In the genomic region with DNA sequence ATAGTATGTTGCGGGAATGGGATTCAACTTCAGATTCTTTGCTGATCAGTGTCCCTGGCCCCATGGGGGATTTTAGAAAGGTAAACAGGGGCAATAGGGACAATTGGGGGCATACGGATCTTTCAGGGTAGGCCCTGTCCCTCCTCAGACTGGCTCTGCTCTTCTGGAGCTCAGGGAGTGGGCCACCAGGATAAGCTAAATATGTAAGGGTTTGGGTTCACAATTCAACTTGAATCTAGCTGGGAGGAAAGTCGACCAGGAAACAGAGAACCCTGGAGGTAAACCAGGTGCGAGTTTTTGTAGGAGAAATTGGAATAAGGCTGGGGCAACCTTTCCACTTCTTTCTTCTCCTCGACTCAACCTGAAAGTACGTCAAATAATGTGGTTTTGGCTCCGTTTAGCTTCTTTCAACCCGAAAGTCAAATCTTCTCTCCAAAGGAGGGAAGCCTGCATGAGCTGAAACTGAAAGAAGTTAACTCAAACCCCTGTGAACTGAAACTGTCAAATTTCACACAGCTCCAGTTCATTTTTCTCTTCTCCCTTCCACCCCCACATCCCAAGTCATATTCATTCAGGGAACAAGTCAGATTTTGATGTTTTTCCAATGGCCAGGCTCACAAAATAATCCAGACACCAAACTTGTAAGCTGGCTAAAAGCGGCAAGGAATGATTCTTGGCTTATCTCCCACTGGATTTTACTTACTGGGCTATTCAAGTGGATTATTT, we compare ENCODE assay signal across 11 cellular contexts.
DNase-seq lines count a peak whose midpoint lies in the region; ATAC-seq and TF ChIP-seq lines count a peak whose summit lies in the region.
"Had no signal": no experiment of that assay in that cellular context is flagged by ENCODE, and none has a peak within 500 bp of the region (broad histone marks: within the 10 kb centered on the region; RNA-seq: fewer than 3 reads in every experiment).

No MANE protein-coding gene starts in this region.

- 58 to 70% methylated on average over 8 to 9 of the region's 9 CpGs for WGBS in transverse colon (ENCODE audit: low coverage in 1 of 2), 2 donors

- TF ChIP-seq EP300 in transverse colon (IDR thresholded peaks at IDR 0.05; ENCODE audit: low read depth) = no peak

- TF ChIP-seq CTCF in foreskin fibroblast (IDR thresholded peaks at IDR 0.05; ENCODE audit: low read depth, low read length) (no peak), transverse colon (IDR thresholded peaks at IDR 0.05) (no peak)

- H3K27ac ChIP-seq in transverse colon = no peak overlapping the region

- no peaks in the 10 kb centered on the region for H3K9me3 ChIP-seq in transverse colon

- H3K27ac Mint-ChIP-seq in activated naive CD4-positive, alpha-beta T cell treated with anti-CD3 and anti-CD28 coated beads, Interleukin-2, amount 50 U/mL, for 72 hours = peak overlapping the region; percentile 13 to 95

- H3K36me3 Mint-ChIP-seq in activated naive CD4-positive, alpha-beta T cell treated with anti-CD3 and anti-CD28 coated beads, Interleukin-2, amount 50 U/mL, for 72 hours = peaks cover 0 to 16% of the 10 kb centered on the region in 2 donors

- H3K4me3 ChIP-seq in foreskin fibroblast (ENCODE audit: low read depth in 1 of 2, low read length in 2 of 2) (no peak overlapping the region), transverse colon (no peak overlapping the region)

- H3K9me3 Mint-ChIP-seq in activated naive CD4-positive, alpha-beta T cell treated with anti-CD3 and anti-CD28 coated beads, Interleukin-2, amount 50 U/mL, for 72 hours = no peaks in the 10 kb centered on the region

- H3K27me3 ChIP-seq in transverse colon = no peaks in the 10 kb centered on the region

- in situ Hi-C loops in transverse colon (cut with MboI; ENCODE audit: low pct_ligation_motif_present in 1 of 4, low pct_unique_long_range_greater_than_20kb in 1 of 4, low sequenced_read_pairs in 3 of 4) = no loop called here

- intact Hi-C loops in transverse colon (cut with DNase I; ENCODE audit: low total_unique reads) = no loop called here

- H3K36me3 ChIP-seq in transverse colon = no peaks in the 10 kb centered on the region

- peak; percentile 64 for ATAC-seq in GM18505 (IDR thresholded peaks at IDR 0.05; ENCODE audit: unreplicated experiment)
- ATAC-seq in GM19467 (IDR thresholded peaks at IDR 0.05; ENCODE audit: unreplicated experiment) = peak; percentile 71
- peak; percentile 79 for ATAC-seq in HG03103 (IDR thresholded peaks at IDR 0.05; ENCODE audit: low read depth, unreplicated experiment)
- ATAC-seq in activated naive CD4-positive, alpha-beta T cell treated with anti-CD3 and anti-CD28 coated beads, Interleukin-2, amount 50 U/mL, for 72 hours = peak; percentile 73 to 93

- peak; percentile 33 to 61 for DNase-seq in activated naive CD4-positive, alpha-beta T cell treated with anti-CD3 and anti-CD28 coated beads, Interleukin-2, amount 50 U/mL, for 72 hours (ENCODE audit: low spot score in 2 of 2)
- DNase-seq in amygdala (lab: John Stamatoyannopoulos, UW) = no peak
- no peak for DNase-seq in NCI-H2227 treated with DMSO at 0.1 percent for 48 hours (lab: John Stamatoyannopoulos, UW)
- no peak for DNase-seq in foreskin fibroblast
- no peak for DNase-seq in transverse colon
- DNase-seq: effector CD8-positive, alpha-beta T cell; kidney glomerular epithelial cell; NCI-H226 had no signal

- peaks cover 0 to 15% (median 0%) of the 10 kb centered on the region in 4 donors for H3K4me1 ChIP-seq in transverse colon

- TF ChIP-seq POLR2A in GM18505 (IDR thresholded peaks at IDR 0.05; ENCODE audit: borderline replicate concordance, extremely low read depth, insufficient read depth, insufficient read length) (no peak), transverse colon (IDR thresholded peaks at IDR 0.05) (no peak)

Comparison
In these comparisons a context has a peak if more than half of its experiments do, and no peak if none do; other contexts are left out.
1. DNase-seq: peak in activated naive CD4-positive, alpha-beta T cell treated with anti-CD3 and anti-CD28 coated beads, Interleukin-2, amount 50 U/mL, for 72 hours (2 of 2); none in amygdala (0 of 56), NCI-H2227 treated with DMSO at 0.1 percent for 48 hours (single experiment), foreskin fibroblast (0 of 2) and transverse colon (single experiment).
2. Peak in every context shown above with its lines, with median percentiles within 50 percentile points of each other: ATAC-seq.